Comparison of ENCODE assay signal across 1 cellular context in the genomic region with DNA sequence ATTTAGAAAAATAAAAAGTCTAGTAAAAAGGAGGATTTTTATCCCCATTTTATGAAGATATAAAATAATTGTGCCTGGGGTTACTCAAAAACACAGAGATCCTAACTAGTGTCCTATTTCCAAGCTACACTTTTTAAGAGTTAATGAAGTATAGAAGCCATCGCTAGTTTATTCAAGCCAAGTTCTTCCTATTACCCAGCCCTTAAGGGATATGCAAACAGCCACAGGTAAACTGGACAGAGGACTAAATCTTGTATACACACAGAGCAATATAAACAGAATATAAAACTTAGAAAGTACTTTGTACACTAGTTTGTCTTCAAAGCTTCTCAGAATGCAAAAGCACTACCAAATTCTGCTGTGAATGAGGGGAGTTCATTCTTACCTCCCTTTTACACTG.
TF ChIP-seq lines count a peak whose summit lies in the region.

No MANE protein-coding gene starts in this region.

TF ChIP-seq in neural cell, 6 proteins besides CTCF, POLR2A, EP300 and RAD21 (continued from another document):
- TF ChIP-seq, protein P1, sequence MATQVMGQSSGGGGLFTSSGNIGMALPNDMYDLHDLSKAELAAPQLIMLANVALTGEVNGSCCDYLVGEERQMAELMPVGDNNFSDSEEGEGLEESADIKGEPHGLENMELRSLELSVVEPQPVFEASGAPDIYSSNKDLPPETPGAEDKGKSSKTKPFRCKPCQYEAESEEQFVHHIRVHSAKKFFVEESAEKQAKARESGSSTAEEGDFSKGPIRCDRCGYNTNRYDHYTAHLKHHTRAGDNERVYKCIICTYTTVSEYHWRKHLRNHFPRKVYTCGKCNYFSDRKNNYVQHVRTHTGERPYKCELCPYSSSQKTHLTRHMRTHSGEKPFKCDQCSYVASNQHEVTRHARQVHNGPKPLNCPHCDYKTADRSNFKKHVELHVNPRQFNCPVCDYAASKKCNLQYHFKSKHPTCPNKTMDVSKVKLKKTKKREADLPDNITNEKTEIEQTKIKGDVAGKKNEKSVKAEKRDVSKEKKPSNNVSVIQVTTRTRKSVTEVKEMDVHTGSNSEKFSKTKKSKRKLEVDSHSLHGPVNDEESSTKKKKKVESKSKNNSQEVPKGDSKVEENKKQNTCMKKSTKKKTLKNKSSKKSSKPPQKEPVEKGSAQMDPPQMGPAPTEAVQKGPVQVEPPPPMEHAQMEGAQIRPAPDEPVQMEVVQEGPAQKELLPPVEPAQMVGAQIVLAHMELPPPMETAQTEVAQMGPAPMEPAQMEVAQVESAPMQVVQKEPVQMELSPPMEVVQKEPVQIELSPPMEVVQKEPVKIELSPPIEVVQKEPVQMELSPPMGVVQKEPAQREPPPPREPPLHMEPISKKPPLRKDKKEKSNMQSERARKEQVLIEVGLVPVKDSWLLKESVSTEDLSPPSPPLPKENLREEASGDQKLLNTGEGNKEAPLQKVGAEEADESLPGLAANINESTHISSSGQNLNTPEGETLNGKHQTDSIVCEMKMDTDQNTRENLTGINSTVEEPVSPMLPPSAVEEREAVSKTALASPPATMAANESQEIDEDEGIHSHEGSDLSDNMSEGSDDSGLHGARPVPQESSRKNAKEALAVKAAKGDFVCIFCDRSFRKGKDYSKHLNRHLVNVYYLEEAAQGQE (IDR thresholded peaks at IDR 0.05; ENCODE audit: borderline replicate concordance): no peak
- TF ChIP-seq MXI1 (conservative IDR thresholded peaks at IDR 0.05; ENCODE audit: poor library complexity, severe bottlenecking) (no peak), EZH2 (IDR thresholded peaks at IDR 0.05; ENCODE audit: borderline replicate concordance, insufficient read depth, low read length, poor library complexity, severe bottlenecking) (no peak), TAF1 (IDR thresholded peaks at IDR 0.05; ENCODE audit: low read depth) (no peak)
